In the genomic region with DNA sequence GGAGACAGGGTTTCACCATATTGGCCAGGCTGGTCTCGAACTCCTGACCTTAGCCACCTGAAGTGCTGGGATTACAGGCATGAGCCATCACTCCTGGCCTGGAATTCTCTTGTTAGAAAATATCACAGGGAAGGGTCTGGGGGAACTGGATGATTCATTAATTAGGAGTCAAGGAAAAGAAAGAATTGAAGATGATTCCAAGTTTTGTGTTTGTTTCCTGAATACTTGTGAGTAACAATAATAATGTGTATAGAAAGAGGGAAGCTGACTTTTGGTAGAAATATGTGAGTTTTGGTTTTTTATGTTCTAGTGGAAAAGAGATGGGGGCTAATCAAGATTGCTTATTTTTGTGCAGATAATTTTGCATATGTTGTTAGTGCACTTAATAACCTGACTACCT, we compare ENCODE assay signal across 18 cellular contexts.
"Had no signal": no experiment of that assay in that cellular context is flagged by ENCODE, and none has a peak within 500 bp of the region (broad histone marks: within the 10 kb centered on the region; RNA-seq: fewer than 3 reads in every experiment).

No MANE protein-coding gene starts in this region.

- H3K36me3 ChIP-seq: ascending aorta, cardiac muscle cell, gastroesophageal sphincter, heart right ventricle, left lung, right atrium auricular region, stomach, upper lobe of left lung had no signal

- H3K4me1 ChIP-seq: ascending aorta, gastroesophageal sphincter, heart right ventricle, left lung, right atrium auricular region, stomach, upper lobe of left lung had no signal

- H3K27me3 ChIP-seq: ascending aorta, cardiac muscle cell, gastroesophageal sphincter, heart right ventricle, left lung, right atrium auricular region, stomach, upper lobe of left lung had no signal

- ATAC-seq: activated CD4-positive, CD25-positive, alpha-beta regulatory T cell treated with anti-CD3 and anti-CD28 coated beads, Interleukin-2, amount 50 U/mL, for 24 hours; activated naive CD8-positive, alpha-beta T cell treated with anti-CD3 and anti-CD28 coated beads, Interleukin-2, amount 50 U/mL, for 24 hours; activated T-cell treated with anti-CD3 and anti-CD28 coated beads, Interleukin-2, amount 50 U/mL, for 4 hours; gastroesophageal sphincter; heart right ventricle; left lung had no signal

- H3K4me3 ChIP-seq: ascending aorta, cardiac muscle cell, gastroesophageal sphincter, heart right ventricle, left lung, right atrium auricular region, stomach, upper lobe of left lung had no signal

- DNase-seq: activated CD4-positive, alpha-beta T cell treated with anti-CD3 and anti-CD28 coated beads, Interleukin-2, amount 50 U/mL, for 1 hour; activated CD8-positive, alpha-beta memory T cell treated with anti-CD3 and anti-CD28 coated beads, Interleukin-2, amount 50 U/mL, for 4 hours; activated effector memory CD4-positive, alpha-beta T cell treated with Interleukin-2 at 50 U/mL for 16 hours; activated naive CD4-positive, alpha-beta T cell treated with anti-CD3 and anti-CD28 coated beads, Interleukin-2, amount 10 ng/mL, durations not matched to agents 7 days and 5 days; activated naive CD8-positive, alpha-beta T cell treated with anti-CD3 and anti-CD28 coated beads, Interleukin-2, amount 50 U/mL, for 24 hours; activated T-cell treated with anti-CD3 and anti-CD28 coated beads, Interleukin-2, amount 50 U/mL, for 4 hours; erythroblast; heart right ventricle; left lung; occipital lobe; stimulated activated CD4-positive, alpha-beta T cell treated with anti-CD3 and anti-CD28 coated beads, Interleukin-2, amount 100 ng/mL, for 48 hours; stomach; upper lobe of left lung had no signal

- H3K27ac ChIP-seq: ascending aorta, cardiac muscle cell, gastroesophageal sphincter, heart right ventricle, left lung, right atrium auricular region, stomach, upper lobe of left lung had no signal
